ENCODE assay signal across 16 cellular contexts in genomic region chr7:131431756-131432155, GRCh38.
DNase-seq lines count a peak whose midpoint lies in the region; ATAC-seq and TF ChIP-seq lines count a peak whose summit lies in the region.
"Had no signal": no experiment of that assay in that cellular context is flagged by ENCODE, and none has a peak within 500 bp of the region (broad histone marks: within the 10 kb centered on the region; RNA-seq: fewer than 3 reads in every experiment).

No MANE protein-coding gene starts in this region.

- intact Hi-C loops in left ventricle myocardium inferior (cut with micrococcal nuclease) = no loop called here
- intact Hi-C loops in left ventricle myocardium superior (cut with micrococcal nuclease) = no loop called here
- intact Hi-C loops in activated CD4-positive, alpha-beta T cell treated with anti-CD3 and anti-CD28 coated beads for 36 hours (cut with DNase I, micrococcal nuclease) = no loop called here

- H3K4me1 Mint-ChIP-seq in activated CD4-positive, alpha-beta T cell treated with anti-CD3 and anti-CD28 coated beads for 36 hours = peaks cover 5% of the 10 kb centered on the region

- no peak overlapping the region for H3K4ac ChIP-seq in mesenchymal stem cell (ENCODE audit: low read depth in 1 of 2, low read length in 2 of 2)

- H2AFZ ChIP-seq in mesenchymal stem cell (ENCODE audit: low read depth, low read length) = no peak overlapping the region

- H3K9ac ChIP-seq in mesenchymal stem cell (ENCODE audit: low read length) = no peak overlapping the region

- H3K27ac ChIP-seq in left ventricle myocardium inferior (replicated peaks) = peak overlapping the region; percentile 44
- peak overlapping the region; percentile 55 for H3K27ac ChIP-seq in epithelial cell of prostate
- H3K27ac ChIP-seq in mesenchymal stem cell (ENCODE audit: low read length, poor library complexity, severe bottlenecking) = no peak overlapping the region
- H3K27ac ChIP-seq: HL-60 had no signal

- H2BK12ac ChIP-seq in mesenchymal stem cell (ENCODE audit: low read length in 2 of 2) = no peak overlapping the region

- ATAC-seq in left ventricle myocardium superior = no peak
- no peak for ATAC-seq in GM21737 (IDR thresholded peaks at IDR 0.05; ENCODE audit: unreplicated experiment)
- no peak for ATAC-seq in activated CD4-positive, alpha-beta T cell treated with anti-CD3 and anti-CD28 coated beads for 36 hours

- H4K91ac ChIP-seq in mesenchymal stem cell (ENCODE audit: low read length) = no peak overlapping the region

- no peak overlapping the region for H2AK5ac ChIP-seq in mesenchymal stem cell (ENCODE audit: low read length, severe bottlenecking)

- H3K4me3 Mint-ChIP-seq in activated CD4-positive, alpha-beta T cell treated with anti-CD3 and anti-CD28 coated beads for 36 hours = no peak overlapping the region
- H3K4me3 Mint-ChIP-seq: IgD-negative memory B cell had no signal

- H3K27ac Mint-ChIP-seq in activated CD4-positive, alpha-beta T cell treated with anti-CD3 and anti-CD28 coated beads for 36 hours = no peak overlapping the region
- H3K27ac Mint-ChIP-seq: IgD-negative memory B cell had no signal

- H3K23ac ChIP-seq in mesenchymal stem cell (ENCODE audit: low read length in 2 of 2) = no peak overlapping the region

- POLR2A ChIA-PET in activated CD4-positive, alpha-beta T cell treated with anti-CD3 and anti-CD28 coated beads for 36 hours (lab: Charles Lee) = no interaction called here

- H3K36me3 ChIP-seq in left ventricle myocardium inferior = peaks cover 21% of the 10 kb centered on the region
- peaks cover 15 to 76% of the 10 kb centered on the region in 2 experiments for H3K36me3 ChIP-seq in mesenchymal stem cell (ENCODE audit: control insufficient read depth in 1 of 2, insufficient read depth in 2 of 2, low read depth in 1 of 2, low read length in 2 of 2)

- no peak for DNase-seq in left ventricle myocardium inferior
- no peak for DNase-seq in left ventricle myocardium superior
- no peak for DNase-seq in epithelial cell of prostate (ENCODE audit: low read depth, low spot score)
- peak; percentile 34 for DNase-seq in putamen (ENCODE audit: low spot score)
- no peak for DNase-seq in germinal center (ENCODE audit: low spot score)
- DNase-seq in activated CD4-positive, alpha-beta T cell treated with anti-CD3 and anti-CD28 coated beads for 36 hours = no peak
- no peak for DNase-seq in mesenchymal stem cell
- DNase-seq: Calu3, DND-41, NCI-H1436, NCI-H2171, NCI-H524 treated with DMSO at 0.1 percent for 48 hours, SIG-M5 had no signal

- H2BK5ac ChIP-seq in mesenchymal stem cell (ENCODE audit: low read depth, low read length, poor library complexity, severe bottlenecking) = no peak overlapping the region

- no peak overlapping the region for H2BK120ac ChIP-seq in mesenchymal stem cell (ENCODE audit: low read depth, low read length)

- peaks cover 25% of the 10 kb centered on the region for H3K36me3 Mint-ChIP-seq in activated CD4-positive, alpha-beta T cell treated with anti-CD3 and anti-CD28 coated beads for 36 hours (ENCODE audit: low read depth)

- H3K27me3 Mint-ChIP-seq in activated CD4-positive, alpha-beta T cell treated with anti-CD3 and anti-CD28 coated beads for 36 hours = no peaks in the 10 kb centered on the region
- H3K27me3 Mint-ChIP-seq: IgD-negative memory B cell had no signal

- peaks cover 29% of the 10 kb centered on the region for H3K4me1 ChIP-seq in left ventricle myocardium inferior
- no peaks in the 10 kb centered on the region for H3K4me1 ChIP-seq in mesenchymal stem cell (ENCODE audit: control insufficient read depth, insufficient read depth, low read depth, low read length)

- CTCF ChIA-PET in activated CD4-positive, alpha-beta T cell treated with anti-CD3 and anti-CD28 coated beads for 36 hours (lab: Charles Lee) = interaction anchor here (0.6 kb wide), 1 partner anchor 179 kb away, joined by 3 read pairs; no protein-coding TSS in a partner anchor

- H3K79me1 ChIP-seq in mesenchymal stem cell (replicated peaks; ENCODE audit: low read length, poor library complexity, severe bottlenecking) = peaks cover 10% of the 10 kb centered on the region

- WGBS in mesenchymal stem cell = 79% methylated on average over 3 of the region's 3 CpGs

- H3K27me3 ChIP-seq in left ventricle myocardium inferior (ENCODE audit: low read depth) = no peaks in the 10 kb centered on the region
- H3K27me3 ChIP-seq in mesenchymal stem cell (ENCODE audit: control insufficient read depth in 1 of 2, insufficient read depth in 1 of 2, low read length in 2 of 2) = no peaks in the 10 kb centered on the region

- H4K8ac ChIP-seq in mesenchymal stem cell (ENCODE audit: low read length) = no peak overlapping the region

- H3K9me3 Mint-ChIP-seq in activated CD4-positive, alpha-beta T cell treated with anti-CD3 and anti-CD28 coated beads for 36 hours (ENCODE audit: low read depth) = no peaks in the 10 kb centered on the region
- H3K9me3 Mint-ChIP-seq: IgD-negative memory B cell had no signal

- no peak overlapping the region for H3K18ac ChIP-seq in mesenchymal stem cell (ENCODE audit: low read depth in 1 of 2, low read length in 2 of 2)

- H3K14ac ChIP-seq in mesenchymal stem cell (ENCODE audit: low read length in 2 of 2) = no peak overlapping the region

- no peak for TF ChIP-seq CTCF in left ventricle myocardium inferior (IDR thresholded peaks at IDR 0.05; ENCODE audit: borderline replicate concordance)

- H3K4me2 ChIP-seq in mesenchymal stem cell (ENCODE audit: low read length, poor library complexity, severe bottlenecking) = no peak overlapping the region

- H3K4me3 ChIP-seq in left ventricle myocardium inferior (no peak overlapping the region), mesenchymal stem cell (ENCODE audit: insufficient read depth in 1 of 2, low read depth in 1 of 2, low read length in 2 of 2) (no peak overlapping the region)

- H3K9me3 ChIP-seq in left ventricle myocardium inferior (replicated peaks) = no peaks in the 10 kb centered on the region
- no peaks in the 10 kb centered on the region for H3K9me3 ChIP-seq in mesenchymal stem cell (ENCODE audit: control insufficient read depth, low read length)

- no peak overlapping the region for H2BK15ac ChIP-seq in mesenchymal stem cell (ENCODE audit: low read depth, poor library complexity, severe bottlenecking)
